Comparison of ENCODE assay signal across 8 cellular contexts in the genomic region with DNA sequence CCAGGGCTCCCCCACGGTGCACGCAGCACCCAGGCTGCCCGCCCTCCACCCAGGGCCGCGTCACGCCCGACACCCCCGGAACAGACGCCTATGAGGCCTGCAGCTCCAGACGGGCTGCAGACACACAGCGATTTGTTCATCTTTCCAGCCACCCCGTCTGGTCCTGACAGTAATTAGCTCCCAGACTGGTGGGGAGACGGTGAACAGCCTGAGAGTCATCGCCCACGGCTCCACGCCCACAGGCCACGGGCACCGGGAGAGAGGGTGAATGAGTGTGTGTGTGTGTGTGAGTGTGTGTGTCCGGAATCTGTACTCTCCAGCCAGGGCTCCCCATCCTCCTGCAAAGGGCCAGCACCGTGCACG. TPM values are rescaled to one million over a fixed set of nuclear protein-coding genes. Genes with fewer than 3 reads are reported as not detected.
DNase-seq lines count a peak whose midpoint lies in the region; ATAC-seq, FAIRE-seq and TF ChIP-seq lines count a peak whose summit lies in the region.

No MANE protein-coding gene starts in this region.

- no peaks in the 10 kb centered on the region for H4K20me1 ChIP-seq in HepG2 (ENCODE audit: insufficient read depth, low read length)

- TF ChIP-seq EP300 in HepG2 (IDR thresholded peaks at IDR 0.05; ENCODE audit: low read depth in 2 of 2, low read length in 2 of 2) (no peak), HepG2 (CRISPR knock-in tag; IDR thresholded peaks at IDR 0.05; ENCODE audit: borderline replicate concordance) (no peak)

- ATAC-seq in HepG2 (peak; percentile 14), right lobe of liver (no peak), upper lobe of right lung (no peak), GM21825 (IDR thresholded peaks at IDR 0.05; ENCODE audit: unreplicated experiment) (no peak)

- CTCF ChIA-PET in HepG2 (lab: Yijun Ruan, JAX; ENCODE audit: low intra/inter-chr PET ratio, low total read pairs), result no interaction called here

- H3K36me3 ChIP-seq in HepG2 (replicated peaks in 1 of 2; ENCODE audit: control insufficient read depth in 1 of 2, insufficient read depth in 2 of 2, low read length in 2 of 2), result no peaks in the 10 kb centered on the region
- H3K36me3 ChIP-seq in right lobe of liver, result no peaks in the 10 kb centered on the region
- H3K36me3 ChIP-seq in adipocyte (ENCODE audit: control insufficient read depth, insufficient read depth, low read length, severe bottlenecking), result no peaks in the 10 kb centered on the region
- no peaks in the 10 kb centered on the region for H3K36me3 ChIP-seq in kidney epithelial cell (ENCODE audit: control insufficient read depth, insufficient read depth, low read length)
- no peaks in the 10 kb centered on the region for H3K36me3 ChIP-seq in upper lobe of right lung

- POLR2A ChIA-PET in HepG2 (lab: Yijun Ruan, JAX), result interaction anchor here (1.0 to 8.0 kb wide), 3 partner anchors 18 to 127 kb away, joined by 3 to 65 read pairs (median 3); a partner anchor contains a TSS

- H3K27ac ChIP-seq in HepG2 (ENCODE audit: extremely low read length, insufficient read depth, low read length) (no peak overlapping the region), right lobe of liver (no peak overlapping the region), upper lobe of right lung (no peak overlapping the region)

- DNase-seq in HepG2 (ENCODE audit: low spot score) (no peak), right lobe of liver (no peak), adipocyte (ENCODE audit: low read depth) (peak; percentile 62), kidney epithelial cell (ENCODE audit: low read depth) (no peak), upper lobe of right lung (no peak), 8988T (no peak), GM10266 (ENCODE audit: extremely low spot score) (no peak)

- H2AFZ ChIP-seq in HepG2 (ENCODE audit: low read length), result no peak overlapping the region

- no peak for TF ChIP-seq RAD21 in HepG2 (CRISPR knock-in tag; IDR thresholded peaks at IDR 0.05)

- H3K4me1 ChIP-seq in HepG2 (ENCODE audit: insufficient read depth, low read length) (peaks cover 58% of the 10 kb centered on the region), right lobe of liver (peaks cover 0 to 23% (median 11%) of the 10 kb centered on the region in 4 donors), adipocyte (ENCODE audit: control insufficient read depth, insufficient read depth, low read length) (peaks cover 29% of the 10 kb centered on the region), upper lobe of right lung (peaks cover 43% of the 10 kb centered on the region)

- H3K4me3 ChIP-seq in HepG2 (replicated peaks in 1 of 3; ENCODE audit: insufficient read depth in 1 of 3, low read depth in 2 of 3, low read length in 3 of 3) (peak overlapping the region; percentile 55 to 80 (median 60); a peak in 5 of 6 replicates), right lobe of liver (peak overlapping the region in 1 of 3 donors; percentile 50), adipocyte (ENCODE audit: low read length) (peak overlapping the region; percentile 78), kidney epithelial cell (ENCODE audit: low read depth, low read length) (peak overlapping the region; percentile 31), upper lobe of right lung (peak overlapping the region; percentile 63)

- H3K9ac ChIP-seq in HepG2 (ENCODE audit: insufficient read depth, low read depth, low read length) (peak overlapping the region; percentile 37; the same call in 1 of the 2 replicates), adipocyte (ENCODE audit: low read length) (peak overlapping the region; percentile 86)

- H3K4me2 ChIP-seq in HepG2 (ENCODE audit: low read depth, low read length), result peak overlapping the region; percentile 93

- intact Hi-C loops in HepG2 (cut with micrococcal nuclease; ENCODE audit: unreplicated experiment) (loop anchor here (2.0 kb wide), 1 partner anchor 53 kb away; no protein-coding TSS in a partner anchor), right lobe of liver (cut with DNase I) (loop anchor here in 1 of 2 donors (10.0 kb wide), 1 partner anchor 81 kb away; no protein-coding TSS in a partner anchor), upper lobe of right lung (cut with DNase I) (no loop called here)

- no peak for TF ChIP-seq POLR2A in HepG2 (IDR thresholded peaks at IDR 0.05; ENCODE audit: insufficient read depth in 1 of 2, low read depth in 2 of 2, low read length in 2 of 2)
- TF ChIP-seq POLR2A in right lobe of liver (IDR thresholded peaks at IDR 0.05), result no peak

- H3K9me3 ChIP-seq in HepG2 (ENCODE audit: low read length) (no peaks in the 10 kb centered on the region), right lobe of liver (no peaks in the 10 kb centered on the region), adipocyte (ENCODE audit: control insufficient read depth, low read length) (no peaks in the 10 kb centered on the region), upper lobe of right lung (no peaks in the 10 kb centered on the region)

- 23% methylated on average over 13 of the region's 21 CpGs for WGBS in HepG2 (ENCODE audit: low lambda C conversion rate)
- 46% methylated on average over 10 of the region's 21 CpGs for WGBS in right lobe of liver (ENCODE audit: insufficient coverage, low coverage, low lambda C conversion rate, missing lambda C conversion rate)

- TF ChIP-seq CTCF in HepG2 (CRISPR knock-in tag; IDR thresholded peaks at IDR 0.05) (no peak), right lobe of liver (IDR thresholded peaks at IDR 0.05) (no peak), kidney epithelial cell (IDR thresholded peaks at IDR 0.05; ENCODE audit: insufficient read depth, low read length, poor library complexity, severe bottlenecking) (no peak), upper lobe of right lung (IDR thresholded peaks at IDR 0.05) (no peak), GM10266 (IDR thresholded peaks at IDR 0.05; ENCODE audit: control insufficient read depth, insufficient read depth, low read depth, missing control alignments) (no peak)

- H3K79me2 ChIP-seq in HepG2 (ENCODE audit: insufficient read depth, low read length), result no peaks in the 10 kb centered on the region

- no peak for FAIRE-seq in HepG2 (lab: Jason Lieb, UNC)

- in situ Hi-C loops in HepG2 (cut with HindIII; ENCODE audit: extremely low pct_ligation_motif_present, low pct_unique_long_range_greater_than_20kb), result no loop called here

- peaks cover 17 to 70% of the 10 kb centered on the region in 2 experiments for H3K27me3 ChIP-seq in HepG2 (ENCODE audit: control insufficient read depth in 1 of 2, insufficient read depth in 2 of 2, low read length in 2 of 2)
- H3K27me3 ChIP-seq in right lobe of liver, result no peaks in the 10 kb centered on the region
- no peaks in the 10 kb centered on the region for H3K27me3 ChIP-seq in adipocyte (replicated peaks; ENCODE audit: control insufficient read depth, insufficient read depth, low read length)
- peaks cover 5% of the 10 kb centered on the region for H3K27me3 ChIP-seq in kidney epithelial cell (ENCODE audit: control insufficient read depth, insufficient read depth, low read length)
- no peaks in the 10 kb centered on the region for H3K27me3 ChIP-seq in upper lobe of right lung

- no TSS peak for BruUV-seq in HepG2 (replicated peaks; lab: Mats Ljungman, UMichigan)

RNA-seq across cellular contexts. Expression of a gene that starts 18.1 kb away (rescaled TPM):
- total RNA-seq in HepG2 (2016; rRNA removed; fragmentation: Illumina TruSeq; extraction: Trizol) (3.2 and 4.6 TPM in 2 replicates), right lobe of liver (100 to 1,000 TPM in 4 of 6 experiments, 10 to 100 TPM in 2; 39.0 to 176 (median 127) TPM), kidney epithelial cell (99.6 and 106 TPM in 2 replicates), upper lobe of right lung (91.2 TPM)
- 0.71 and 0.91 TPM in 2 replicates for total RNA-seq in HepG2 (2016; cell fraction: cytosol; rRNA removed; fragmentation: Illumina TruSeq; extraction: Trizol; ENCODE audit: low read depth)
- total RNA-seq in HepG2 (2016; cell fraction: insoluble cytoplasmic fraction; rRNA removed; fragmentation: Illumina TruSeq; extraction: Trizol), result 3.2 and 6.0 TPM in 2 replicates
- 1.8 TPM in 2 replicates for total RNA-seq in HepG2 (2016; cell fraction: membrane; rRNA removed; fragmentation: Illumina TruSeq; extraction: Trizol)
- total RNA-seq in HepG2 (2016; cell fraction: nucleus; rRNA removed; fragmentation: Illumina TruSeq; extraction: Trizol), result 7.3 and 7.6 TPM in 2 replicates
- polyA plus RNA-seq in HepG2 (2011; rRNA removed), result 34.1 and 40.4 TPM in 2 replicates
- 40.0 and 43.7 TPM in 2 replicates for polyA plus RNA-seq in HepG2 (2011; cell fraction: cytosol; rRNA removed)
- 66.8 and 77.1 TPM in 2 replicates for polyA plus RNA-seq in HepG2 (2011; cell fraction: nucleus; rRNA removed)
- 11.3 and 22.4 TPM in 2 replicates for polyA plus RNA-seq in HepG2 (2012)
- 1.5 and 1.7 TPM in 2 replicates for polyA plus RNA-seq in HepG2 (2016; cell fraction: cytosol; fragmentation: Illumina TruSeq; extraction: Trizol; ENCODE audit: low read depth)
- 5.5 and 5.8 TPM in 2 replicates for polyA plus RNA-seq in HepG2 (2016; cell fraction: insoluble cytoplasmic fraction; fragmentation: Illumina TruSeq; extraction: Trizol; ENCODE audit: low read depth)
- polyA plus RNA-seq in HepG2 (2016; cell fraction: membrane; fragmentation: Illumina TruSeq; extraction: Trizol; ENCODE audit: low read depth), result 2.3 and 2.5 TPM in 2 replicates
- 16.6 and 21.3 TPM in 2 replicates for polyA plus RNA-seq in HepG2 (2016; cell fraction: nucleus; fragmentation: Illumina TruSeq; extraction: Trizol; ENCODE audit: insufficient read depth, low read depth)
- 22.5 and 88.0 TPM in 2 replicates for polyA minus RNA-seq in HepG2 (2011; rRNA and poly(A)+ RNA removed; ENCODE audit: low replicate concordance)
- 12.3 and 15.6 TPM in 2 replicates for polyA minus RNA-seq in HepG2 (2011; cell fraction: cytosol; rRNA and poly(A)+ RNA removed)
- polyA minus RNA-seq in HepG2 (2011; cell fraction: nucleus; rRNA and poly(A)+ RNA removed), result 35.0 and 45.0 TPM in 2 replicates

RNA-seq across cellular contexts. Expression of a gene that starts 37.3 kb away (rescaled TPM):
- total RNA-seq in HepG2 (2016; rRNA removed; fragmentation: Illumina TruSeq; extraction: Trizol) (93.6 and 105 TPM in 2 replicates), right lobe of liver (10 to 100 TPM in 1 of 6 experiments, 1 to 10 TPM in 5; 4.6 to 11.6 (median 7.1) TPM), kidney epithelial cell (72.9 and 73.4 TPM in 2 replicates), upper lobe of right lung (22.0 TPM)
- 8.6 and 9.2 TPM in 2 replicates for total RNA-seq in HepG2 (2016; cell fraction: cytosol; rRNA removed; fragmentation: Illumina TruSeq; extraction: Trizol; ENCODE audit: low read depth)
- total RNA-seq in HepG2 (2016; cell fraction: insoluble cytoplasmic fraction; rRNA removed; fragmentation: Illumina TruSeq; extraction: Trizol), result 80.4 and 107 TPM in 2 replicates
- 34.1 and 36.1 TPM in 2 replicates for total RNA-seq in HepG2 (2016; cell fraction: membrane; rRNA removed; fragmentation: Illumina TruSeq; extraction: Trizol)
- total RNA-seq in HepG2 (2016; cell fraction: nucleus; rRNA removed; fragmentation: Illumina TruSeq; extraction: Trizol), result 44.6 and 52.0 TPM in 2 replicates
- 77.2 and 89.7 TPM in 2 replicates for polyA plus RNA-seq in HepG2 (2011; rRNA removed)
- polyA plus RNA-seq in HepG2 (2011; cell fraction: cytosol; rRNA removed), result 83.5 and 98.7 TPM in 2 replicates
- 75.2 and 87.6 TPM in 2 replicates for polyA plus RNA-seq in HepG2 (2011; cell fraction: nucleus; rRNA removed)
- polyA plus RNA-seq in HepG2 (2012), result 40.0 and 41.8 TPM in 2 replicates
- 7.1 and 7.6 TPM in 2 replicates for polyA plus RNA-seq in HepG2 (2016; cell fraction: cytosol; fragmentation: Illumina TruSeq; extraction: Trizol; ENCODE audit: low read depth)
- 74.9 and 86.7 TPM in 2 replicates for polyA plus RNA-seq in HepG2 (2016; cell fraction: insoluble cytoplasmic fraction; fragmentation: Illumina TruSeq; extraction: Trizol; ENCODE audit: low read depth)
- polyA plus RNA-seq in HepG2 (2016; cell fraction: membrane; fragmentation: Illumina TruSeq; extraction: Trizol; ENCODE audit: low read depth), result 19.0 and 21.3 TPM in 2 replicates
- polyA plus RNA-seq in HepG2 (2016; cell fraction: nucleus; fragmentation: Illumina TruSeq; extraction: Trizol; ENCODE audit: insufficient read depth, low read depth), result 75.4 and 76.1 TPM in 2 replicates
- polyA minus RNA-seq in HepG2 (2011; rRNA and poly(A)+ RNA removed; ENCODE audit: low replicate concordance), result 106 and 107 TPM in 2 replicates
- polyA minus RNA-seq in HepG2 (2011; cell fraction: cytosol; rRNA and poly(A)+ RNA removed), result 35.3 and 37.2 TPM in 2 replicates
- 14.4 and 16.7 TPM in 2 replicates for polyA minus RNA-seq in HepG2 (2011; cell fraction: nucleus; rRNA and poly(A)+ RNA removed)

Comparison
In these comparisons a context has a peak if more than half of its experiments do, and no peak if none do; other contexts are left out.
1. RNA of a gene that starts 18.1 kb away (total RNA-seq): 39.0 to 176 TPM in right lobe of liver, 99.6 to 106 TPM in kidney epithelial cell and 91.2 TPM in upper lobe of right lung (single experiment); 0.71 to 7.6 TPM in HepG2; every median in the first group is over 4 times any median in the second.